18 cellular contexts compared by ENCODE assay signal in genomic region chr6:168828035-168828434, GRCh38.
DNase-seq lines count a peak whose midpoint lies in the region; ATAC-seq and TF ChIP-seq lines count a peak whose summit lies in the region.
"Had no signal": no experiment of that assay in that cellular context is flagged by ENCODE, and none has a peak within 500 bp of the region (broad histone marks: within the 10 kb centered on the region; RNA-seq: fewer than 3 reads in every experiment).

No MANE protein-coding gene starts in this region.

- no peak for ATAC-seq in WTC11
- no peak for ATAC-seq in GM21717 (IDR thresholded peaks at IDR 0.05; ENCODE audit: unreplicated experiment)

- no peaks in the 10 kb centered on the region for H4K20me1 ChIP-seq in smooth muscle cell (ENCODE audit: low read depth)
- H4K20me1 ChIP-seq: BLaER1 had no signal

- POLR2A ChIA-PET in WTC11 (lab: Charles Lee) (no interaction called here), A673 (lab: Charles Lee; ENCODE audit: low non-redundant PET) (no interaction called here)

- H3K79me2 ChIP-seq in smooth muscle cell (ENCODE audit: low read depth), result no peaks in the 10 kb centered on the region

- H3K4me3 ChIP-seq in smooth muscle cell (no peak overlapping the region), A673 (ENCODE audit: low read depth, low read length, poor library complexity, severe bottlenecking) (no peak overlapping the region)
- H3K4me3 ChIP-seq: BLaER1, HAP-1 had no signal

- no peak overlapping the region for H3K4me2 ChIP-seq in smooth muscle cell
- H3K4me2 ChIP-seq: BLaER1 had no signal

- peaks cover 12% of the 10 kb centered on the region; the same call in 1 of the 2 replicates for H3K9me3 Mint-ChIP-seq in WTC11
- H3K9me3 Mint-ChIP-seq in immature natural killer cell, result no peaks in the 10 kb centered on the region
- H3K9me3 Mint-ChIP-seq: CD4-positive, CD25-positive, alpha-beta regulatory T cell; CD8-positive, alpha-beta memory T cell had no signal

- CTCF ChIA-PET in WTC11 (lab: Charles Lee) (no interaction called here), A673 (lab: Charles Lee) (no interaction called here)

- H3K27ac Mint-ChIP-seq in WTC11 (peak overlapping the region; percentile 25; the same call in 1 of the 2 replicates), immature natural killer cell (peak overlapping the region in 5 of 6 donors; percentile 9 to 74 (median 58))
- H3K27ac Mint-ChIP-seq: B cell; CD4-positive, CD25-positive, alpha-beta regulatory T cell; HFFc6 had no signal

- H3K9me3 ChIP-seq in smooth muscle cell (replicated peaks; ENCODE audit: low read depth), result no peaks in the 10 kb centered on the region
- H3K9me3 ChIP-seq in A673 (ENCODE audit: low read depth, low read length, poor library complexity, severe bottlenecking), result no peaks in the 10 kb centered on the region
- H3K9me3 ChIP-seq: BLaER1, HAP-1 had no signal

- H3K4me1 Mint-ChIP-seq in WTC11, result peaks cover 33% of the 10 kb centered on the region
- peaks cover 0 to 17% of the 10 kb centered on the region in 2 donors for H3K4me1 Mint-ChIP-seq in immature natural killer cell
- H3K4me1 Mint-ChIP-seq: B cell; CD4-positive, CD25-positive, alpha-beta regulatory T cell; CD8-positive, alpha-beta memory T cell had no signal

- H3K36me3 Mint-ChIP-seq in WTC11 (no peaks in the 10 kb centered on the region), immature natural killer cell (peaks cover 0 to 7% (median 0%) of the 10 kb centered on the region in 3 donors)
- H3K36me3 Mint-ChIP-seq: CD4-positive, CD25-positive, alpha-beta regulatory T cell; CD8-positive, alpha-beta memory T cell had no signal

- DNase-seq in WTC11 (ENCODE audit: low spot score), result no peak
- DNase-seq in immature natural killer cell, result no peak
- DNase-seq in smooth muscle cell (lab: John Stamatoyannopoulos, UW; ENCODE audit: unreplicated experiment), result no peak
- no peak for DNase-seq in A673 (ENCODE audit: low spot score)
- no peak for DNase-seq in NCI-H748 treated with DMSO at 0.1 percent for 48 hours (lab: John Stamatoyannopoulos, UW)
- DNase-seq: CD4-positive, CD25-positive, alpha-beta regulatory T cell; CD8-positive, alpha-beta memory T cell; DMS 273 treated with DMSO at 0.1 percent for 48 hours; DMS53; DMS79 treated with DMSO at 0.1 percent for 48 hours; GF-D8; GOT3; HFFc6 had no signal

- TF ChIP-seq CTCF in WTC11 (IDR thresholded peaks at IDR 0.05), result no peak
- TF ChIP-seq CTCF in smooth muscle cell (IDR thresholded peaks at IDR 0.05; ENCODE audit: borderline replicate concordance, insufficient read depth, poor library complexity, severe bottlenecking), result no peak
- TF ChIP-seq CTCF in A673 (conservative IDR thresholded peaks at IDR 0.05; ENCODE audit: low read depth, low read length), result no peak

- H3K27ac ChIP-seq in smooth muscle cell (ENCODE audit: low read depth), result no peak overlapping the region
- no peak overlapping the region for H3K27ac ChIP-seq in A673 (ENCODE audit: low read depth, low read length, poor library complexity, severe bottlenecking)
- H3K27ac ChIP-seq: BLaER1, C4-2B had no signal

- H3K4me3 Mint-ChIP-seq in WTC11 (no peak overlapping the region), immature natural killer cell (no peak overlapping the region)
- H3K4me3 Mint-ChIP-seq: B cell; CD4-positive, CD25-positive, alpha-beta regulatory T cell; CD8-positive, alpha-beta memory T cell; HFFc6 had no signal

- H2AFZ ChIP-seq in smooth muscle cell (ENCODE audit: low read depth), result peak overlapping the region; percentile 65

- intact Hi-C loops in A673 (cut with micrococcal nuclease; ENCODE audit: unreplicated experiment), result no loop called here

- H3K9ac ChIP-seq in smooth muscle cell (ENCODE audit: low read depth), result no peak overlapping the region
- H3K9ac ChIP-seq: BLaER1 had no signal

- peaks cover 7% of the 10 kb centered on the region for H3K4me1 ChIP-seq in smooth muscle cell (ENCODE audit: low read depth)
- no peaks in the 10 kb centered on the region for H3K4me1 ChIP-seq in A673 (ENCODE audit: insufficient read depth, low read length, poor library complexity, severe bottlenecking)
- H3K4me1 ChIP-seq: HAP-1 had no signal

- WGBS in smooth muscle cell (ENCODE audit: low lambda C conversion rate), result 95% methylated on average over 3 of the region's 3 CpGs

- no TSS peak for BruUV-seq in A673 (replicated peaks; lab: Mats Ljungman, UMichigan)

- H3K27me3 Mint-ChIP-seq in WTC11 (ENCODE audit: low read depth), result no peaks in the 10 kb centered on the region
- no peaks in the 10 kb centered on the region for H3K27me3 Mint-ChIP-seq in immature natural killer cell (ENCODE audit: low read depth in 3 of 3)
- H3K27me3 Mint-ChIP-seq: B cell; CD8-positive, alpha-beta memory T cell had no signal

- H3K27me3 ChIP-seq in smooth muscle cell (ENCODE audit: low read depth) (no peaks in the 10 kb centered on the region), A673 (replicated peaks; ENCODE audit: insufficient read depth, low read depth, low read length, poor library complexity) (peaks cover 8% of the 10 kb centered on the region)
- H3K27me3 ChIP-seq: BLaER1 had no signal

- no peaks in the 10 kb centered on the region for H3F3A ChIP-seq in smooth muscle cell (ENCODE audit: low read depth)

- H3K36me3 ChIP-seq in smooth muscle cell (ENCODE audit: low read depth), result no peaks in the 10 kb centered on the region
- H3K36me3 ChIP-seq in A673 (ENCODE audit: insufficient read depth, low read length, poor library complexity, severe bottlenecking), result no peaks in the 10 kb centered on the region
- H3K36me3 ChIP-seq: BLaER1, HAP-1 had no signal

TF ChIP-seq in WTC11, 78 proteins besides CTCF, POLR2A, EP300 and RAD21:
- TF ChIP-seq ZNF396 (CRISPR knock-in tag; IDR thresholded peaks at IDR 0.05; ENCODE audit: borderline replicate concordance) (no peak), ZNF232 (CRISPR knock-in tag; IDR thresholded peaks at IDR 0.05) (no peak)
- TF ChIP-seq, protein P1, sequence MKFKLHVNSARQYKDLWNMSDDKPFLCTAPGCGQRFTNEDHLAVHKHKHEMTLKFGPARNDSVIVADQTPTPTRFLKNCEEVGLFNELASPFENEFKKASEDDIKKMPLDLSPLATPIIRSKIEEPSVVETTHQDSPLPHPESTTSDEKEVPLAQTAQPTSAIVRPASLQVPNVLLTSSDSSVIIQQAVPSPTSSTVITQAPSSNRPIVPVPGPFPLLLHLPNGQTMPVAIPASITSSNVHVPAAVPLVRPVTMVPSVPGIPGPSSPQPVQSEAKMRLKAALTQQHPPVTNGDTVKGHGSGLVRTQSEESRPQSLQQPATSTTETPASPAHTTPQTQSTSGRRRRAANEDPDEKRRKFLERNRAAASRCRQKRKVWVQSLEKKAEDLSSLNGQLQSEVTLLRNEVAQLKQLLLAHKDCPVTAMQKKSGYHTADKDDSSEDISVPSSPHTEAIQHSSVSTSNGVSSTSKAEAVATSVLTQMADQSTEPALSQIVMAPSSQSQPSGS (CRISPR knock-in tag; IDR thresholded peaks at IDR 0.05; ENCODE audit: borderline replicate concordance, low read depth), result no peak
